8 cellular contexts compared by ENCODE assay signal in genomic region chr20:53623127-53623453, GRCh38. TPM values are rescaled to one million over a fixed set of nuclear protein-coding genes. Genes with fewer than 3 reads are reported as not detected.
DNase-seq lines count a peak whose midpoint lies in the region; ATAC-seq lines count a peak whose summit lies in the region.

No MANE protein-coding gene starts in this region.

- H3K4me3 ChIP-seq in adipocyte (ENCODE audit: low read length) (peak overlapping the region; percentile 73), mesodermal cell (ENCODE audit: extremely low read depth, insufficient read depth, low read length, poor library complexity, severe bottlenecking) (no peak overlapping the region), urinary bladder (ENCODE audit: low read depth, low read length) (no peak overlapping the region)

- H3K9me3 ChIP-seq in adipocyte (ENCODE audit: control insufficient read depth, low read length), result no peaks in the 10 kb centered on the region
- H3K9me3 ChIP-seq in mesodermal cell (ENCODE audit: control insufficient read depth, low read length), result no peaks in the 10 kb centered on the region

- 0 to 20% methylated on average over 1 to 2 of the region's 3 CpGs for WGBS in mesodermal cell (ENCODE audit: insufficient coverage in 2 of 2), 2 experiments
- WGBS in urinary bladder, result under 1% methylated on average over 3 of the region's 3 CpGs

- H3K4me3 Mint-ChIP-seq in activated naive CD4-positive, alpha-beta T cell treated with anti-CD3 and anti-CD28 coated beads, Interleukin-2, amount 50 U/mL, for 24 hours, result peak overlapping the region; percentile 90

- H3K27ac ChIP-seq in mesodermal cell (ENCODE audit: low read depth, low read length, severe bottlenecking) (peak overlapping the region; percentile 91), urinary bladder (ENCODE audit: low read depth) (peak overlapping the region; percentile 94)

- no peak for DNase-seq in activated naive CD4-positive, alpha-beta T cell treated with Interleukin-2 at 50 U/mL for 16 hours
- DNase-seq in adipocyte (ENCODE audit: low read depth), result no peak
- DNase-seq in DMS153 (lab: John Stamatoyannopoulos, UW), result no peak
- no peak for DNase-seq in SIG-M5 (lab: John Stamatoyannopoulos, UW)

- peaks cover 46% of the 10 kb centered on the region for H3K4me1 Mint-ChIP-seq in activated naive CD4-positive, alpha-beta T cell treated with anti-CD3 and anti-CD28 coated beads, Interleukin-2, amount 50 U/mL, for 24 hours

- no peaks in the 10 kb centered on the region for H3K36me3 ChIP-seq in adipocyte (ENCODE audit: control insufficient read depth, insufficient read depth, low read length, severe bottlenecking)
- H3K36me3 ChIP-seq in mesodermal cell (ENCODE audit: control insufficient read depth, insufficient read depth, low read length), result no peaks in the 10 kb centered on the region
- no peaks in the 10 kb centered on the region for H3K36me3 ChIP-seq in urinary bladder (ENCODE audit: insufficient read depth)

- H3K27me3 ChIP-seq in adipocyte (replicated peaks; ENCODE audit: control insufficient read depth, insufficient read depth, low read length), result no peaks in the 10 kb centered on the region

- H3K27ac Mint-ChIP-seq in activated naive CD4-positive, alpha-beta T cell treated with anti-CD3 and anti-CD28 coated beads, Interleukin-2, amount 50 U/mL, for 24 hours, result peak overlapping the region; percentile 98

- H3K27me3 Mint-ChIP-seq in activated naive CD4-positive, alpha-beta T cell treated with anti-CD3 and anti-CD28 coated beads, Interleukin-2, amount 50 U/mL, for 24 hours, result no peaks in the 10 kb centered on the region

- no peaks in the 10 kb centered on the region for H3K36me3 Mint-ChIP-seq in activated naive CD4-positive, alpha-beta T cell treated with anti-CD3 and anti-CD28 coated beads, Interleukin-2, amount 50 U/mL, for 24 hours

- peaks cover 38% of the 10 kb centered on the region for H3K4me1 ChIP-seq in adipocyte (ENCODE audit: control insufficient read depth, insufficient read depth, low read length)
- peaks cover 23% of the 10 kb centered on the region for H3K4me1 ChIP-seq in mesodermal cell (ENCODE audit: control insufficient read depth, insufficient read depth, low read length, poor library complexity, severe bottlenecking)
- no peaks in the 10 kb centered on the region for H3K4me1 ChIP-seq in urinary bladder (ENCODE audit: insufficient read depth)

- no peak for ATAC-seq in GM19452 (IDR thresholded peaks at IDR 0.05; ENCODE audit: unreplicated experiment)

- H3K9ac ChIP-seq in adipocyte (ENCODE audit: low read length), result peak overlapping the region; percentile 89

- no peaks in the 10 kb centered on the region for H3K9me3 Mint-ChIP-seq in activated naive CD4-positive, alpha-beta T cell treated with anti-CD3 and anti-CD28 coated beads, Interleukin-2, amount 50 U/mL, for 24 hours

RNA-seq across cellular contexts. Expression of gene ZNF217, which starts 29.5 kb away (rescaled TPM):
- 56.3 TPM for polyA plus RNA-seq in mesodermal cell (2013, experiment 1 of 2)
- polyA plus RNA-seq in mesodermal cell (2013, experiment 2 of 2), result 49.3 TPM
- 30.2 TPM for total RNA-seq in urinary bladder
- polyA plus RNA-seq in urinary bladder, result 21.4 TPM
